12 cellular contexts compared by ENCODE assay signal in the genomic region with DNA sequence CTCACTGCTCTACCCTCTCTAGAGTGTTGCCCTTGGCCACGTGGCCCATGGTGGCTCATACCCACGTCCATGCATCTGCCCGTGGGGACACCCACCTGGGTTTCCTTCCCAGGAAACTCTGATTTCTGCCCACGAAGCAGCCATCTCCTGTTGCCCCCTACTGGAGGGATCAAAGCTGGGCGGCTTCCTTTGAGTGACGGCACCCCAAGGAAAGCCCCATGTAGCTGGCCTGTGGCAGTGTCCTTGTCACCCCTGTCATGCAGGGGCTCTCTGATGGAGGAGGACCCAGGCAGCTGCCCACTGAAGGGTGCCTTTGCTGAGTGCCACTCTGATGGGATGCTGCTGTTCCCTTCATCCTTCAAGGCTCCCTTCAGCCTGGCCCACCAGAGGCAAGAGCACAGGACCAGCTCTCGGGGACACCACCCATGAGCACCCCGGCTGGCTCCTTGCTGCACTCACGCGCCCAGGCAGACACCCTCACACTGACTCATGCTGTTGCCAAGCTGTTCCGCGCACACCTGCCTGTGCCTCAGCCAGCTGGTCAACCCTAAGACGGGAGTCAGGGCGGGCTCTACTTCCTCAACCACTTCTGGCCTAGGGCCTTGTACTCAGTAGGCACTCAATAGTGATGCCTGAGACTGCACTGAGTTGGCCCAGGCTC.
A peak's percentile ranks its signal among the peaks of the same experiment; 100 is the strongest.
DNase-seq lines count a peak whose midpoint lies in the region; ATAC-seq, FAIRE-seq and TF ChIP-seq lines count a peak whose summit lies in the region.
"Had no signal": no experiment of that assay in that cellular context is flagged by ENCODE, and none has a peak within 500 bp of the region (broad histone marks: within the 10 kb centered on the region; RNA-seq: fewer than 3 reads in every experiment).

No MANE protein-coding gene starts in this region.

- peaks cover 0 to under 1% of the 10 kb centered on the region in 2 donors for H3K36me3 ChIP-seq in adrenal gland (replicated peaks in 1 of 2)

- no peaks in the 10 kb centered on the region for H3K27me3 ChIP-seq in adrenal gland
- H3K27me3 ChIP-seq: MG63 had no signal

- intact Hi-C loops in adrenal gland (cut with DNase I), result no loop called here

- TF ChIP-seq CTCF in D721Med (IDR thresholded peaks at IDR 0.05; ENCODE audit: insufficient read depth, missing control alignments) (peak; percentile 6), choroid plexus epithelial cell (conservative IDR thresholded peaks at IDR 0.05; ENCODE audit: low read depth, low read length) (peak; percentile 59), adrenal gland (IDR thresholded peaks at IDR 0.05) (peak in 2 of 6 experiments; percentile 24 to 30)

- no peak overlapping the region for H3K27ac ChIP-seq in adrenal gland

- 86 to 91% (median 89%) methylated on average over 11 to 14 of the region's 14 CpGs for WGBS in adrenal gland, 4 donors

- no peak for TF ChIP-seq POLR2A in adrenal gland (IDR thresholded peaks at IDR 0.05)

- H3K9me3 ChIP-seq in adrenal gland (replicated peaks in 1 of 3), result no peaks in the 10 kb centered on the region
- H3K9me3 ChIP-seq: MG63 had no signal

- FAIRE-seq in D721Med (lab: Jason Lieb, UNC), result no peak

- no peak overlapping the region for H3K4me3 ChIP-seq in choroid plexus epithelial cell (ENCODE audit: low read depth, low read length)
- no peak overlapping the region for H3K4me3 ChIP-seq in adrenal gland
- H3K4me3 ChIP-seq: MG63 had no signal

- H3K4me1 ChIP-seq in adrenal gland (replicated peaks in 1 of 2), result no peaks in the 10 kb centered on the region

- ATAC-seq in HG03139 (IDR thresholded peaks at IDR 0.05; ENCODE audit: unreplicated experiment) (no peak), GM21367 (IDR thresholded peaks at IDR 0.05; ENCODE audit: unreplicated experiment) (no peak)
- ATAC-seq: stimulated activated naive CD8-positive, alpha-beta T cell treated with anti-CD3 and anti-CD28 coated beads, Interleukin-15, amount 100 ng/mL, for 72 hours had no signal

- no peak for DNase-seq in D721Med (ENCODE audit: insufficient read length, low spot score)
- peak; percentile 3 for DNase-seq in HT-29 (ENCODE audit: low spot score)
- DNase-seq in choroid plexus epithelial cell (ENCODE audit: low read depth), result no peak
- peak; percentile 85 for DNase-seq in mesenteric fat pad (ENCODE audit: low spot score)
- no peak for DNase-seq in activated CD8-positive, alpha-beta memory T cell treated with anti-CD3 and anti-CD28 coated beads, Interleukin-2, amount 50 U/mL, for 48 hours
- no peak for DNase-seq in adrenal gland
- DNase-seq: activated CD4-positive, alpha-beta T cell treated with anti-CD3 and anti-CD28 coated beads for 1 hour; stimulated activated CD4-positive, alpha-beta T cell treated with anti-CD3 and anti-CD28 coated beads, Interleukin-15, amount 100 ng/mL, for 24 hours; stimulated activated naive CD8-positive, alpha-beta T cell treated with anti-CD3 and anti-CD28 coated beads, Interleukin-15, amount 100 ng/mL, for 72 hours had no signal

Comparison
In these comparisons a context has a peak if more than half of its experiments do, and no peak if none do; other contexts are left out.
1. DNase-seq: peak in HT-29 (single experiment) and mesenteric fat pad (single experiment); none in D721Med (single experiment), choroid plexus epithelial cell (single experiment), activated CD8-positive, alpha-beta memory T cell treated with anti-CD3 and anti-CD28 coated beads, Interleukin-2, amount 50 U/mL, for 48 hours (single experiment) and adrenal gland (0 of 7).